22 cellular contexts compared by ENCODE assay signal in genomic region chr14:102583726-102584125, GRCh38.
"Had no signal": no experiment of that assay in that cellular context is flagged by ENCODE, and none has a peak within 500 bp of the region (broad histone marks: within the 10 kb centered on the region; RNA-seq: fewer than 3 reads in every experiment).

No MANE protein-coding gene starts in this region.

- H3K4me1 Mint-ChIP-seq: activated naive CD8-positive, alpha-beta T cell treated with anti-CD3 and anti-CD28 coated beads for 36 hours; memory B cell had no signal

- H3K27me3 ChIP-seq: colonic mucosa, dorsolateral prefrontal cortex, upper lobe of left lung had no signal

- DNase-seq: activated CD4-positive, alpha-beta T cell treated with anti-CD3 and anti-CD28 coated beads for 1 hour; activated CD8-positive, alpha-beta memory T cell treated with anti-CD3 and anti-CD28 coated beads, Interleukin-2, amount 50 U/mL, for 48 hours; activated naive CD4-positive, alpha-beta T cell; activated naive CD8-positive, alpha-beta T cell treated with anti-CD3 and anti-CD28 coated beads for 36 hours; activated T-cell treated with anti-CD3 and anti-CD28 coated beads, Interleukin-2, amount 50 U/mL, for 4 hours; colonic mucosa; dorsolateral prefrontal cortex; effector memory CD8-positive, alpha-beta T cell; glutamatergic neuron; hypothalamus; left cardiac atrium; naive B cell; stimulated activated CD4-positive, alpha-beta T cell treated with anti-CD3 and anti-CD28 coated beads, Interleukin-15, amount 100 ng/mL, for 24 hours; stimulated activated naive B cell treated with anti-CD40 and anti-IgM and Interleukin-4, amounts not matched to agents 10 μg/mL and 1 μg/mL and 100 μg/mL, for 72 hours; T-helper 9 cell; upper lobe of left lung had no signal

- H3K27ac ChIP-seq: colonic mucosa, dorsolateral prefrontal cortex, upper lobe of left lung had no signal

- H3K4me2 ChIP-seq: smooth muscle cell had no signal

- H3K27me3 Mint-ChIP-seq: activated naive CD8-positive, alpha-beta T cell treated with anti-CD3 and anti-CD28 coated beads for 36 hours had no signal

- H3K27ac Mint-ChIP-seq: activated naive CD8-positive, alpha-beta T cell treated with anti-CD3 and anti-CD28 coated beads for 36 hours; activated T-helper 2 cell treated with anti-CD3 and anti-CD28 coated beads, Interferon-gamma antibody, Interleukin-2, Interleukin-4, amounts not matched to agents 10 μg/mL and 5 μg/mL and 100 μg/mL, durations not matched to agents 14 hours and 24 hours and 36 hours; effector memory CD8-positive, alpha-beta T cell; memory B cell; naive B cell; stimulated activated naive B cell treated with anti-CD40 and anti-IgM and Interleukin-4, amounts not matched to agents 10 μg/mL and 1 μg/mL and 100 μg/mL, for 72 hours had no signal

- H3K4me3 Mint-ChIP-seq: activated naive CD8-positive, alpha-beta T cell treated with anti-CD3 and anti-CD28 coated beads for 36 hours; activated T-cell treated with anti-CD3 and anti-CD28 coated beads, Interleukin-2, amount 50 U/mL, for 4 hours; effector memory CD8-positive, alpha-beta T cell; memory B cell; naive B cell; neural crest cell; stimulated activated naive B cell treated with anti-CD40 and anti-IgM and Interleukin-4, amounts not matched to agents 10 μg/mL and 1 μg/mL and 100 μg/mL, for 72 hours had no signal

- H3K9me3 ChIP-seq: colonic mucosa, upper lobe of left lung had no signal

- H3K36me3 ChIP-seq: colonic mucosa, upper lobe of left lung had no signal

- H3K4me1 ChIP-seq: colonic mucosa had no signal

- H3K4me3 ChIP-seq: colonic mucosa, dorsolateral prefrontal cortex, smooth muscle cell, upper lobe of left lung had no signal

- ATAC-seq: activated T-cell treated with anti-CD3 and anti-CD28 coated beads, Interleukin-2, amount 50 U/mL, for 4 hours; effector memory CD8-positive, alpha-beta T cell; esophagus mucosa; left cardiac atrium; sciatic nerve; stimulated activated naive B cell treated with anti-CD40 and anti-IgM and Interleukin-4, amounts not matched to agents 10 μg/mL and 1 μg/mL and 100 μg/mL, for 72 hours had no signal

- H3K9me3 Mint-ChIP-seq: activated naive CD8-positive, alpha-beta T cell treated with anti-CD3 and anti-CD28 coated beads for 36 hours; activated T-cell treated with anti-CD3 and anti-CD28 coated beads, Interleukin-2, amount 50 U/mL, for 4 hours; activated T-helper 2 cell treated with anti-CD3 and anti-CD28 coated beads, Interferon-gamma antibody, Interleukin-2, Interleukin-4, amounts not matched to agents 10 μg/mL and 5 μg/mL and 100 μg/mL, durations not matched to agents 14 hours and 24 hours and 36 hours; effector memory CD8-positive, alpha-beta T cell; memory B cell; naive B cell; neural crest cell; stimulated activated naive B cell treated with anti-CD40 and anti-IgM and Interleukin-4, amounts not matched to agents 10 μg/mL and 1 μg/mL and 100 μg/mL, for 72 hours had no signal

- H3K36me3 Mint-ChIP-seq: activated naive CD8-positive, alpha-beta T cell treated with anti-CD3 and anti-CD28 coated beads for 36 hours; memory B cell; naive B cell; stimulated activated naive B cell treated with anti-CD40 and anti-IgM and Interleukin-4, amounts not matched to agents 10 μg/mL and 1 μg/mL and 100 μg/mL, for 72 hours had no signal
